10 cellular contexts compared by ENCODE assay signal in the genomic region with DNA sequence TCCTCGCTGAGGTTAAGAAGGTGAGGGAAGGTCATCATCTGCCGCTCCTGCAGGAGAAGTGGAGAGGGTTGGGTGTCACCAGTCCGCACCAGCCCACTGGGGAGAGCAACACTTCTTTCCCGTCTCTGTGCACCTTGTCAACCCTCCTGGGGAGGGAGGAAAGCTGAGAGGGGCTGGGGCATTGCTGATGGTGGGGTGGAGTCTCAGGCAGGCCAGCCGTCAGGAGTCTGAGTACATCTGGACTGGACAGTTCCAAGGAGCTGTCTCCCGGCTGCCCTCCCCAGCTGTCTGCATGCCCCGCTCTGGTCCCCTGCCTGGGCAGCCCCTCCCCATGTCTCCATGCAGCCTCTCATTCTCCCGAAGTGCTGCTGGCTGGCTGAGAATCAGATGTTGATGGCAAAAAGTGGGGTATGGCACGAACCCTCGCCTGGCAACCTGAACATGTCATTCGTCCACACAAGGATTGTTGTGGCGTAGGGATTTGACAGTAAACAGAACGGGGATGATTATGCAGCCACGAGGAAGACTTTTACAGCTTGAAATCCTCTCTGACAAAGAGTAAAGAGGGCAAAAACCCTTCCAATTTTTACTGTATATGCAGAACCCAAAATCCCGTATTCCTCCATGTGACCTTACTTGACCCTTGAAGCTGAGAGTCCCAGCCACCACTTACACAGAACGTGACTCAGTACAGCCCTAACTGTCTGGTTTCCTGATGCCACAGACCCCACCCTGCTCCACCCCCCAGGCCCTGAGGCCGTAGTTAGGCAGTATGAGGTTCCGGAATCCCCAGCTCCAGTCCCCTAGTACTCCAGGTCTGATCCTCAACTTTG.
DNase-seq lines count a peak whose midpoint lies in the region; ATAC-seq and TF ChIP-seq lines count a peak whose summit lies in the region.
"Had no signal": no experiment of that assay in that cellular context is flagged by ENCODE, and none has a peak within 500 bp of the region (broad histone marks: within the 10 kb centered on the region; RNA-seq: fewer than 3 reads in every experiment).

No MANE protein-coding gene starts in this region.

- no peaks in the 10 kb centered on the region for H3K9me3 ChIP-seq in Panc1 (ENCODE audit: control insufficient read depth, insufficient read depth, low read depth, low read length)
- H3K9me3 ChIP-seq in skeletal muscle satellite cell (replicated peaks; ENCODE audit: low read length): no peaks in the 10 kb centered on the region

- peak overlapping the region; percentile 22 for H3K4me2 ChIP-seq in skeletal muscle satellite cell (ENCODE audit: low read length)

- H3K4me1 ChIP-seq in Panc1 (ENCODE audit: control insufficient read depth, insufficient read depth, low read length) (no peaks in the 10 kb centered on the region), skeletal muscle satellite cell (ENCODE audit: control insufficient read depth, insufficient read depth, low read length) (peaks cover 16% of the 10 kb centered on the region)

- peak overlapping the region; percentile 33 for H3K9ac ChIP-seq in skeletal muscle satellite cell (ENCODE audit: low read depth, low read length)

- H3K27me3 ChIP-seq in Panc1 (ENCODE audit: control insufficient read depth, insufficient read depth, low read length) (no peaks in the 10 kb centered on the region), skeletal muscle satellite cell (ENCODE audit: control insufficient read depth, insufficient read depth, low read length) (peaks cover 6% of the 10 kb centered on the region)

- in situ Hi-C loops in Panc1 (cut with HindIII; ENCODE audit: low pct_unique_long_range_greater_than_20kb, low sequenced_read_pairs): no loop called here

- H3K27ac ChIP-seq in Panc1 (ENCODE audit: low read length): no peak overlapping the region

- ATAC-seq in Panc1 (0 out of 2 replicates have a peak, but pooled peaks have one; percentile 11), Right ventricle myocardium superior (ENCODE audit: poor library complexity) (peak; percentile 17), HG03280 (IDR thresholded peaks at IDR 0.05; ENCODE audit: unreplicated experiment) (no peak)

- BruUV-seq in Panc1 (replicated peaks; lab: Mats Ljungman, UMichigan): no TSS peak

- H3K4me3 ChIP-seq in Panc1 (ENCODE audit: low read depth in 2 of 2, low read length in 2 of 2): no peak overlapping the region
- H3K4me3 ChIP-seq in skeletal muscle satellite cell (ENCODE audit: low read length): no peak overlapping the region

- TF ChIP-seq CTCF in Panc1 (IDR thresholded peaks at IDR 0.05): no peak

- intact Hi-C loops in Panc1 (cut with micrococcal nuclease; ENCODE audit: unreplicated experiment) (no loop called here), Right ventricle myocardium superior (cut with DNase I) (no loop called here)

- H3K36me3 ChIP-seq in Panc1 (ENCODE audit: control insufficient read depth, insufficient read depth, low read length): no peaks in the 10 kb centered on the region
- H3K36me3 ChIP-seq in skeletal muscle satellite cell (ENCODE audit: insufficient read depth, low read length): no peaks in the 10 kb centered on the region

- POLR2A ChIA-PET in Panc1 (lab: Charles Lee): no interaction called here

- peak; percentile 13 to 60 for DNase-seq in NCI-H524 (lab: John Stamatoyannopoulos, UW)
- no peak for DNase-seq in NCI-H524 treated with DMSO at 0.1 percent for 48 hours (lab: John Stamatoyannopoulos, UW)
- DNase-seq in Panc1 (ENCODE audit: low read depth, low spot score): no peak
- DNase-seq in Right ventricle myocardium superior: no peak
- no peak for DNase-seq in COLO829 (ENCODE audit: low spot score)
- DNase-seq in activated naive CD4-positive, alpha-beta T cell treated with Interleukin-2 at 50 U/mL for 16 hours: no peak
- DNase-seq: activated gamma-delta T cell treated with Interleukin-2 at 50 U/mL for 16 hours, NCI-H226 had no signal

- CTCF ChIA-PET in Panc1 (lab: Charles Lee): no interaction called here

Comparison
In these comparisons a context has a peak if more than half of its experiments do, and no peak if none do; other contexts are left out.
1. DNase-seq: peak in NCI-H524 (2 of 2); none in NCI-H524 treated with DMSO at 0.1 percent for 48 hours (single experiment), Panc1 (single experiment), Right ventricle myocardium superior (single experiment), COLO829 (single experiment) and activated naive CD4-positive, alpha-beta T cell treated with Interleukin-2 at 50 U/mL for 16 hours (single experiment).